In genomic region chrX:155313766-155314165, GRCh38 we compare ENCODE assay signal across 24 cellular contexts. TPM values are rescaled to one million over a fixed set of nuclear protein-coding genes. Genes with fewer than 3 reads are reported as not detected.
DNase-seq lines count a peak whose midpoint lies in the region; ATAC-seq and TF ChIP-seq lines count a peak whose summit lies in the region.
"Had no signal": no experiment of that assay in that cellular context is flagged by ENCODE, and none has a peak within 500 bp of the region (broad histone marks: within the 10 kb centered on the region; RNA-seq: fewer than 3 reads in every experiment).

No MANE protein-coding gene starts in this region.

- no peak overlapping the region for H2AFZ ChIP-seq in H9 (ENCODE audit: low read length)
- no peak overlapping the region for H2AFZ ChIP-seq in MM.1S (ENCODE audit: low read length)

- no peak overlapping the region for H3K4ac ChIP-seq in H9 (ENCODE audit: low read depth, low read length)

- H4K91ac ChIP-seq in H9 (ENCODE audit: insufficient read length, low read depth, low read length): no peak overlapping the region

- no peak overlapping the region for H3K14ac ChIP-seq in H9 (ENCODE audit: insufficient read depth, low read length)

- no CpG with 5 or more reads among the region's 4 CpGs for WGBS in H9 (ENCODE audit: extremely low coverage, insufficient read length, low lambda C conversion rate)
- WGBS in right cardiac atrium: 81% methylated on average over 4 of the region's 4 CpGs

- H3K56ac ChIP-seq in H9 (ENCODE audit: insufficient read length, low read depth, low read length): no peak overlapping the region

- H3K4me3 ChIP-seq in fibroblast of mammary gland (ENCODE audit: control insufficient read depth, low read depth, low read length): no peak overlapping the region
- H3K4me3 ChIP-seq in MM.1S (ENCODE audit: low read length): no peak overlapping the region
- no peak overlapping the region for H3K4me3 ChIP-seq in right cardiac atrium (ENCODE audit: low read length)
- H3K4me3 ChIP-seq: esophagus muscularis mucosa, pancreas, sigmoid colon, SK-N-MC had no signal

- H4K8ac ChIP-seq in H9 (replicated peaks; ENCODE audit: insufficient read length, low read depth, low read length): no peak overlapping the region

- no peak overlapping the region for H2AK5ac ChIP-seq in H9 (ENCODE audit: insufficient read length, low read length)

- no peaks in the 10 kb centered on the region for H3K27me3 ChIP-seq in H9 (ENCODE audit: insufficient read depth, low read length)
- H3K27me3 ChIP-seq in MM.1S (replicated peaks; ENCODE audit: insufficient read depth, low read length): no peaks in the 10 kb centered on the region
- no peaks in the 10 kb centered on the region for H3K27me3 ChIP-seq in right cardiac atrium (ENCODE audit: control insufficient read depth, insufficient read depth)
- H3K27me3 ChIP-seq: esophagus muscularis mucosa, pancreas, sigmoid colon had no signal

- no peak overlapping the region for H3K27ac ChIP-seq in H9 (ENCODE audit: insufficient read length, low read depth, low read length)
- H3K27ac ChIP-seq in MM.1S (ENCODE audit: low read length): no peak overlapping the region
- H3K27ac ChIP-seq in right cardiac atrium (ENCODE audit: low read length): no peak overlapping the region
- H3K27ac ChIP-seq: esophagus muscularis mucosa, pancreas, sigmoid colon, SK-N-MC had no signal

- H2BK15ac ChIP-seq in H9 (ENCODE audit: low read depth, low read length): no peak overlapping the region

- no peaks in the 10 kb centered on the region for H3K79me1 ChIP-seq in H9 (ENCODE audit: insufficient read depth, low read depth, low read length, poor library complexity, severe bottlenecking)

- CTCF ChIA-PET in activated CD8-positive, alpha-beta T cell treated with anti-CD3 and anti-CD28 coated beads for 36 hours (lab: Charles Lee): interaction anchor here (1.9 kb wide), 1 partner anchor 97 kb away, joined by 5 read pairs; the partner anchor contains the start of gene VBP1

- peaks cover 0 to 14% of the 10 kb centered on the region in 2 experiments; a peak in 2 of 4 replicates for H3K4me1 Mint-ChIP-seq in H9
- H3K4me1 Mint-ChIP-seq in activated CD8-positive, alpha-beta T cell treated with anti-CD3 and anti-CD28 coated beads for 36 hours (ENCODE audit: low read depth): no peaks in the 10 kb centered on the region
- H3K4me1 Mint-ChIP-seq: activated CD4-positive, alpha-beta memory T cell treated with anti-CD3 and anti-CD28 coated beads, Interleukin-2, amount 10 ng/mL, durations not matched to agents 7 days and 5 days; CD14-positive monocyte had no signal

- H3K4me3 Mint-ChIP-seq in H9: no peak overlapping the region
- H3K4me3 Mint-ChIP-seq in activated CD8-positive, alpha-beta T cell treated with anti-CD3 and anti-CD28 coated beads for 36 hours: no peak overlapping the region
- H3K4me3 Mint-ChIP-seq: activated CD4-positive, alpha-beta memory T cell treated with anti-CD3 and anti-CD28 coated beads, Interleukin-2, amount 10 ng/mL, durations not matched to agents 7 days and 5 days; activated naive CD4-positive, alpha-beta T cell treated with anti-CD3 and anti-CD28 coated beads for 36 hours; CD14-positive monocyte; natural killer cell treated with Interleukin-12 subunit alpha and Interleukin-12 subunit beta and Interleukin-15 and Interleukin-18, amount 100 ng/mL, for 72 hours had no signal

- TF ChIP-seq CTCF in H9 (conservative IDR thresholded peaks at IDR 0.05) (no peak), fibroblast of mammary gland (conservative IDR thresholded peaks at IDR 0.05; ENCODE audit: control insufficient read depth, insufficient read depth, low read depth, low read length) (no peak), MM.1S (IDR thresholded peaks at IDR 0.05; ENCODE audit: low read length) (no peak)
- no peak for TF ChIP-seq CTCF in activated CD8-positive, alpha-beta T cell treated with anti-CD3 and anti-CD28 coated beads for 36 hours (IDR thresholded peaks at IDR 0.05)

- H3K36me3 ChIP-seq in MM.1S (replicated peaks; ENCODE audit: insufficient read depth, low read length): no peaks in the 10 kb centered on the region
- H3K36me3 ChIP-seq: esophagus muscularis mucosa, pancreas, sigmoid colon had no signal

- intact Hi-C loops in right cardiac atrium (cut with DNase I): no loop called here
- intact Hi-C loops in activated CD8-positive, alpha-beta T cell treated with anti-CD3 and anti-CD28 coated beads for 36 hours (cut with micrococcal nuclease): no loop called here

- H2BK120ac ChIP-seq in H9 (ENCODE audit: low read depth, low read length, poor library complexity, severe bottlenecking): no peak overlapping the region

- H3K18ac ChIP-seq in H9 (ENCODE audit: insufficient read length, low read depth, low read length): no peak overlapping the region

- H3T11ph ChIP-seq in H9 (ENCODE audit: low read length): no peak overlapping the region

- H3K27ac Mint-ChIP-seq in H9: no peak overlapping the region
- H3K27ac Mint-ChIP-seq in activated CD8-positive, alpha-beta T cell treated with anti-CD3 and anti-CD28 coated beads for 36 hours: no peak overlapping the region
- H3K27ac Mint-ChIP-seq: activated CD4-positive, alpha-beta memory T cell treated with anti-CD3 and anti-CD28 coated beads, Interleukin-2, amount 10 ng/mL, durations not matched to agents 7 days and 5 days; activated naive CD4-positive, alpha-beta T cell treated with anti-CD3 and anti-CD28 coated beads for 36 hours; CD14-positive monocyte; natural killer cell treated with Interleukin-12 subunit alpha and Interleukin-12 subunit beta and Interleukin-15 and Interleukin-18, amount 100 ng/mL, for 72 hours had no signal

- H3K4me1 ChIP-seq in H9 (ENCODE audit: insufficient read depth, low read length): no peaks in the 10 kb centered on the region
- H3K4me1 ChIP-seq in MM.1S (ENCODE audit: low read length): no peaks in the 10 kb centered on the region
- H3K4me1 ChIP-seq in right cardiac atrium (ENCODE audit: control insufficient read depth, insufficient read depth, low read length): no peaks in the 10 kb centered on the region
- H3K4me1 ChIP-seq: esophagus muscularis mucosa, pancreas, sigmoid colon had no signal

- peaks cover 1 to 12% (median 6%) of the 10 kb centered on the region in 3 experiments; a peak in 5 of 7 replicates for H3K36me3 Mint-ChIP-seq in H9 (ENCODE audit: insufficient read depth in 1 of 3, low read depth in 3 of 3)
- no peaks in the 10 kb centered on the region for H3K36me3 Mint-ChIP-seq in activated CD8-positive, alpha-beta T cell treated with anti-CD3 and anti-CD28 coated beads for 36 hours (ENCODE audit: low read depth)
- H3K36me3 Mint-ChIP-seq: natural killer cell treated with Interleukin-12 subunit alpha and Interleukin-12 subunit beta and Interleukin-15 and Interleukin-18, amount 100 ng/mL, for 72 hours had no signal

- H4K5ac ChIP-seq in H9 (ENCODE audit: insufficient read length, low read depth, low read length): no peak overlapping the region

- DNase-seq in COLO668 (lab: John Stamatoyannopoulos, UW; ENCODE audit: unreplicated experiment): peak; percentile 23
- DNase-seq in H9: peak; percentile 39
- peak; percentile 69 for DNase-seq in RPMI7951 (ENCODE audit: low read depth)
- DNase-seq in fibroblast of mammary gland (ENCODE audit: low read depth): peak; percentile 3
- DNase-seq in MM.1S: no peak
- DNase-seq in right cardiac atrium: no peak
- no peak for DNase-seq in activated CD8-positive, alpha-beta T cell treated with anti-CD3 and anti-CD28 coated beads for 36 hours
- DNase-seq: activated CD4-positive, alpha-beta memory T cell treated with anti-CD3 and anti-CD28 coated beads, Interleukin-2, amount 10 ng/mL, durations not matched to agents 7 days and 5 days; activated naive CD4-positive, alpha-beta T cell treated with anti-CD3 and anti-CD28 coated beads for 36 hours; activated T-cell treated with anti-CD3 and anti-CD28 coated beads, Interleukin-2, amount 50 U/mL, for 1 hour; GOT3; midbrain; NCI-H2171 treated with DMSO at 0.1 percent for 48 hours; NCI-H774; pancreas; sigmoid colon; T-helper 9 cell had no signal

- H3F3A ChIP-seq in MM.1S (ENCODE audit: insufficient read depth, low read length): no peaks in the 10 kb centered on the region

- H3K23ac ChIP-seq in H9 (ENCODE audit: insufficient read length, low read depth, low read length): no peak overlapping the region

- H3K4me2 ChIP-seq in H9 (ENCODE audit: insufficient read depth, insufficient read length, low read length) (no peak overlapping the region), MM.1S (ENCODE audit: low read depth, low read length) (no peak overlapping the region)

- no peaks in the 10 kb centered on the region for H3K23me2 ChIP-seq in H9 (ENCODE audit: insufficient read length, low read depth, low read length, poor library complexity, severe bottlenecking)

- POLR2A ChIA-PET in activated CD8-positive, alpha-beta T cell treated with anti-CD3 and anti-CD28 coated beads for 36 hours (lab: Charles Lee): no interaction called here

- no peaks in the 10 kb centered on the region for H3K9me2 ChIP-seq in MM.1S (replicated peaks; ENCODE audit: insufficient read depth, low read length)

- H3K79me2 ChIP-seq in H9 (ENCODE audit: insufficient read depth, low read length) (no peaks in the 10 kb centered on the region), MM.1S (ENCODE audit: low read length) (peaks cover 45% of the 10 kb centered on the region)

- H3K9me3 ChIP-seq in H9 (ENCODE audit: control insufficient read depth, low read depth, low read length) (peaks cover 7% of the 10 kb centered on the region), MM.1S (replicated peaks; ENCODE audit: insufficient read depth, low read length) (no peaks in the 10 kb centered on the region), right cardiac atrium (ENCODE audit: control insufficient read depth, low read length) (no peaks in the 10 kb centered on the region)
- H3K9me3 ChIP-seq: pancreas, sigmoid colon had no signal

- no peak overlapping the region for H2BK20ac ChIP-seq in H9 (ENCODE audit: low read depth, low read length, poor library complexity, severe bottlenecking)

- peaks cover 86 to 92% of the 10 kb centered on the region in 2 experiments for H3K9me3 Mint-ChIP-seq in H9
- H3K9me3 Mint-ChIP-seq in activated CD8-positive, alpha-beta T cell treated with anti-CD3 and anti-CD28 coated beads for 36 hours: peaks cover 1% of the 10 kb centered on the region
- H3K9me3 Mint-ChIP-seq: activated CD4-positive, alpha-beta memory T cell treated with anti-CD3 and anti-CD28 coated beads, Interleukin-2, amount 10 ng/mL, durations not matched to agents 7 days and 5 days; activated naive CD4-positive, alpha-beta T cell treated with anti-CD3 and anti-CD28 coated beads for 36 hours had no signal

- no peak for ATAC-seq in GM21576 (IDR thresholded peaks at IDR 0.05; ENCODE audit: unreplicated experiment)
- ATAC-seq in right cardiac atrium: no peak
- ATAC-seq in activated CD8-positive, alpha-beta T cell treated with anti-CD3 and anti-CD28 coated beads for 36 hours: no peak
- ATAC-seq: left lobe of liver; natural killer cell treated with Interleukin-12 subunit alpha and Interleukin-12 subunit beta and Interleukin-15 and Interleukin-18, amount 100 ng/mL, for 72 hours; pancreas had no signal

- no peak overlapping the region for H2BK12ac ChIP-seq in H9 (ENCODE audit: insufficient read length, low read depth, low read length)

- no peak overlapping the region for H3K9ac ChIP-seq in H9 (ENCODE audit: extremely low read depth, insufficient read length, low read length)
- H3K9ac ChIP-seq in MM.1S (ENCODE audit: low read length): no peak overlapping the region

- H4K20me1 ChIP-seq in H9 (ENCODE audit: control insufficient read depth, insufficient read depth, insufficient read length): no peaks in the 10 kb centered on the region
- no peaks in the 10 kb centered on the region for H4K20me1 ChIP-seq in MM.1S (ENCODE audit: insufficient read depth, low read length)

- no peak overlapping the region for H2BK5ac ChIP-seq in H9 (ENCODE audit: insufficient read length, low read length)

- H3K27me3 Mint-ChIP-seq in H9 (ENCODE audit: low read depth): peaks cover 3% of the 10 kb centered on the region; the same call in 1 of the 2 replicates
- H3K27me3 Mint-ChIP-seq in activated CD8-positive, alpha-beta T cell treated with anti-CD3 and anti-CD28 coated beads for 36 hours: peaks cover 3% of the 10 kb centered on the region
- H3K27me3 Mint-ChIP-seq: activated CD4-positive, alpha-beta memory T cell treated with anti-CD3 and anti-CD28 coated beads, Interleukin-2, amount 10 ng/mL, durations not matched to agents 7 days and 5 days had no signal

RNA-seq across cellular contexts. Expression of gene CLIC2, which starts 20.6 kb away (rescaled TPM):
- total RNA-seq in H9 (2021) (0.50 and 0.98 TPM in 2 replicates), right cardiac atrium (10 to 100 TPM; 13.0 to 23.3 (median 19.6) TPM)
- 11.5 and 14.6 TPM in 2 replicates for total RNA-seq in RPMI7951 (2014; rRNA removed; shearing (Covaris generic))
- polyA plus RNA-seq in right cardiac atrium: 7.7 TPM
- total RNA-seq in activated CD8-positive, alpha-beta T cell treated with anti-CD3 and anti-CD28 coated beads for 36 hours: under 1 TPM in 1 of 2 experiments, not detected in 1; 0.49 TPM

RNA-seq across cellular contexts. Expression of gene RAB39B, which starts 49.5 kb away (rescaled TPM):
- total RNA-seq in H9 (2021) (6.8 and 7.2 TPM in 2 replicates), right cardiac atrium (1 to 10 TPM in 1 of 4 donors, under 1 TPM in 3; 0.31 to 2.2 (median 0.71) TPM)
- 0.10 and 0.48 TPM in 2 replicates for total RNA-seq in RPMI7951 (2014; rRNA removed; shearing (Covaris generic))
- 0.63 TPM for polyA plus RNA-seq in right cardiac atrium
- total RNA-seq in activated CD8-positive, alpha-beta T cell treated with anti-CD3 and anti-CD28 coated beads for 36 hours: 10 to 100 TPM; 12.0 to 13.2 TPM
- total RNA-seq: glomerular endothelial cell had no signal

Comparison
In these comparisons a context has a peak if more than half of its experiments do, and no peak if none do; other contexts are left out.
1. DNase-seq: peak in COLO668 (single experiment), H9 (single experiment), RPMI7951 (single experiment) and fibroblast of mammary gland (single experiment); none in MM.1S (single experiment), right cardiac atrium (0 of 3) and activated CD8-positive, alpha-beta T cell treated with anti-CD3 and anti-CD28 coated beads for 36 hours (single experiment).